8 cellular contexts compared by ENCODE assay signal in the genomic region with DNA sequence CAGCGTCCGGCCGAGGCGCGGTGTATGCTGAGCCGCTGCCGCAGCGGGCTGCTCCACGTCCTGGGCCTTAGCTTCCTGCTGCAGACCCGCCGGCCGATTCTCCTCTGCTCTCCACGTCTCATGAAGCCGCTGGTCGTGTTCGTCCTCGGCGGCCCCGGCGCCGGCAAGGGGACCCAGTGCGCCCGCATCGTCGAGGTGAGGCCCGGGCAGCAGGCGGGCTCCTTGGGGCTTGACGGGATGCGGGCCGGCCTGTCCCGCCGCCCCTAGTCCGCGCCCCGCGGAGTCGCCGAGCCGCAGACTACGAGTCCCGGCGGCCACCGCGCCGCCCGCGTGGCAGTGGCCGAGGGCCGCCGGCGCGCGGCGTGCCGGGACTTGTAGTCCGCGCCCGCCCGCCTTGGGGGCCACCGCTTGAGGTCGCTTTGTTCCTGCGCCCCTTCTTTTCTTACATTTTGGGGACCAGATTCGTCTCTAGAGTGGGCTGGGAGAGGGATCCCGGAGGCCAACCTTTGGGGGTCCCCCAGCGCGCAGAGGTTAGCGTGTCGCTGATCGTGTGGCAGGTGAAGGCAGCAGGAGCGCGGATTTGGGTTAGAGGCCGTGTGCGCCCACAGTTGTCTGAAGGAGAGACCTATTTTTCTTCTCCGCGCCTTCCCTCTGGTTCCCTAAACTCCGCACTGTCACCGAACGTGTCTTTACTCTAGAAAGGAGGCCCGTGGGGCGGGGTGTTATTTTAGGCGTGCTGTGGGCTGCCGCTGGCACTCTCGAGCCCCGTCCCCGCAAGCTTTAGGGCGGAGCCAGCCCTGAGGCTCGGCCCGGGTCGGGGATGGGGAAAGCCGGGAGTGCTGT. TPM values are rescaled to one million over a fixed set of nuclear protein-coding genes. Genes with fewer than 3 reads are reported as not detected.
A peak's percentile ranks its signal among the peaks of the same experiment; 100 is the strongest.
DNase-seq lines count a peak whose midpoint lies in the region; ATAC-seq and TF ChIP-seq lines count a peak whose summit lies in the region.

No MANE protein-coding gene starts in this region.

- peak overlapping the region; percentile 97 for H3K27ac ChIP-seq in HCT116 (ENCODE audit: low read depth, low read length)
- peak overlapping the region; percentile 90 for H3K27ac ChIP-seq in SU-DHL-6 (ENCODE audit: low read depth, low read length)
- peak overlapping the region; percentile 77 for H3K27ac ChIP-seq in adipose tissue (ENCODE audit: low read depth, low read length)
- H3K27ac ChIP-seq in uterus: peak overlapping the region; percentile 91 to 98

- H3K9ac ChIP-seq in HCT116 (ENCODE audit: low read length): peak overlapping the region; percentile 80
- H3K9ac ChIP-seq in SU-DHL-6 (ENCODE audit: low read length): peak overlapping the region; percentile 99

- H3K36me3 ChIP-seq in HCT116 (ENCODE audit: control insufficient read depth in 1 of 2, insufficient read depth in 2 of 2, low read length in 2 of 2) (no peaks in the 10 kb centered on the region), MG63 (peaks cover 13% of the 10 kb centered on the region), SU-DHL-6 (ENCODE audit: low read length) (no peaks in the 10 kb centered on the region; the same call in 1 of the 2 replicates), uterus (no peaks in the 10 kb centered on the region)

- DNase-seq in HCT116 (ENCODE audit: low read depth, low spot score) (peak; percentile 44), MG63 (peak; percentile 86), left ventricle myocardium superior (peak; percentile 90), pulmonary artery endothelial cell (ENCODE audit: low read depth, low spot score) (peak; percentile 41), uterus (peak; percentile 59 to 69)

- H3K9me2 ChIP-seq in HCT116 (ENCODE audit: insufficient read depth) (no peaks in the 10 kb centered on the region), SU-DHL-6 (replicated peaks; ENCODE audit: insufficient read depth, low read length) (no peaks in the 10 kb centered on the region)

- CTCF ChIA-PET in HCT116 (lab: Charles Lee): interaction anchor here (0.6 to 2.0 kb wide), 6 partner anchors 10 to 141 kb away, joined by 3 to 15 read pairs (median 4); partner anchors contain the start of gene FOXD2

- H4K20me1 ChIP-seq in HCT116 (ENCODE audit: insufficient read depth) (no peaks in the 10 kb centered on the region), SU-DHL-6 (ENCODE audit: low read depth, low read length) (no peaks in the 10 kb centered on the region; the same call in 1 of the 2 replicates)

- no peak for TF ChIP-seq POLR2A in HCT116 (IDR thresholded peaks at IDR 0.05; ENCODE audit: borderline replicate concordance, extremely low read depth, insufficient read depth, insufficient read length)
- TF ChIP-seq POLR2A in uterus (IDR thresholded peaks at IDR 0.05): peak; percentile 36 to 56

- H3K4me3 ChIP-seq in HCT116 (replicated peaks in 1 of 2; ENCODE audit: low read depth in 1 of 2, low read length in 2 of 2) (peak overlapping the region; percentile 85 to 87), MG63 (peak overlapping the region; percentile 89), SU-DHL-6 (ENCODE audit: insufficient read depth, low read length, poor library complexity, severe bottlenecking) (peak overlapping the region; percentile 100), uterus (peak overlapping the region; percentile 93 to 98)

- WGBS in adipose tissue, 3 donors: 0 to 1% (median 0%) methylated on average over 62 to 90 of the region's 90 CpGs

- peaks cover 46% of the 10 kb centered on the region for H3K79me2 ChIP-seq in HCT116 (ENCODE audit: insufficient read depth, low read length)
- H3K79me2 ChIP-seq in SU-DHL-6 (ENCODE audit: insufficient read depth, low read length): peaks cover 49% of the 10 kb centered on the region

- H3K4me2 ChIP-seq in HCT116 (ENCODE audit: low read length): peak overlapping the region; percentile 84
- peak overlapping the region; percentile 93 for H3K4me2 ChIP-seq in SU-DHL-6 (ENCODE audit: low read depth, low read length, poor library complexity, severe bottlenecking)

- H3F3A ChIP-seq in SU-DHL-6 (ENCODE audit: insufficient read depth): peaks cover 14% of the 10 kb centered on the region

- no peak for TF ChIP-seq RAD21 in HCT116 (IDR thresholded peaks at IDR 0.05; ENCODE audit: low read depth)

- H3K4me1 ChIP-seq in HCT116 (ENCODE audit: control insufficient read depth in 1 of 2, insufficient read depth in 2 of 2, low read length in 2 of 2): peaks cover 8 to 17% of the 10 kb centered on the region in 2 experiments; a peak in 2 of 4 replicates
- H3K4me1 ChIP-seq in uterus: peaks cover 6 to 7% of the 10 kb centered on the region in 2 donors

- RAD21 ChIA-PET in HCT116 (lab: Charles Lee; ENCODE audit: low non-redundant PET in 1 of 2, low total read pairs in 2 of 2, uncharacterized antibody in 2 of 2, unreplicated experiment in 2 of 2): no interaction called here

- intact Hi-C loops in HCT116 (cut with micrococcal nuclease) (loop anchor here (1.0 kb wide), 1 partner anchor 20 kb away; the partner anchor contains the start of gene STIL), left ventricle myocardium superior (cut with micrococcal nuclease) (no loop called here), uterus (cut with DNase I; ENCODE audit: low total_unique reads) (no loop called here)

- ATAC-seq in HCT116 (peak; percentile 92), left ventricle myocardium superior (peak; percentile 96)

- BruUV-seq in HCT116 (replicated peaks; lab: Mats Ljungman, UMichigan): no TSS peak

- H3K9me3 ChIP-seq in HCT116 (ENCODE audit: control insufficient read depth in 1 of 2, insufficient read depth in 1 of 2, low read depth in 1 of 2, low read length in 2 of 2) (no peaks in the 10 kb centered on the region), MG63 (no peaks in the 10 kb centered on the region), SU-DHL-6 (ENCODE audit: insufficient read depth, low read length) (no peaks in the 10 kb centered on the region), uterus (no peaks in the 10 kb centered on the region)

- peak overlapping the region; percentile 18 for H2AFZ ChIP-seq in HCT116 (ENCODE audit: low read depth, low read length, poor library complexity, severe bottlenecking)
- peak overlapping the region; percentile 96 for H2AFZ ChIP-seq in SU-DHL-6 (ENCODE audit: low read depth, low read length, severe bottlenecking)

- POLR2A ChIA-PET in HCT116 (lab: Charles Lee): interaction anchor here (1.0 to 2.6 kb wide), 3 partner anchors 10 to 20 kb away, joined by 3 to 19 read pairs (median 5); partner anchors contain the start of gene STIL

- H3K27me3 ChIP-seq in HCT116 (ENCODE audit: insufficient read depth, low read length) (no peaks in the 10 kb centered on the region), MG63 (no peaks in the 10 kb centered on the region), SU-DHL-6 (ENCODE audit: low read length) (no peaks in the 10 kb centered on the region), uterus (no peaks in the 10 kb centered on the region)

- TF ChIP-seq CTCF in GM12872 (IDR thresholded peaks at IDR 0.05; ENCODE audit: insufficient read depth, low read depth, low read length) (peak; percentile 37; the same call in 2 of the 3 replicates), HCT116 (IDR thresholded peaks at IDR 0.05 in 2 of 3, conservative IDR thresholded peaks at IDR 0.05 in 1 of 3; ENCODE audit: borderline replicate concordance in 1 of 3, insufficient read depth in 1 of 3, low read depth in 2 of 3, low read length in 2 of 3) (no peak; a peak in 1 of 6 replicates), SU-DHL-6 (IDR thresholded peaks at IDR 0.05; ENCODE audit: insufficient read depth, low read length, poor library complexity, severe bottlenecking) (peak; percentile 19), uterus (IDR thresholded peaks at IDR 0.05) (peak in 2 of 4 experiments; percentile 15 to 36)

TF ChIP-seq in HCT116, 20 proteins besides CTCF, POLR2A, EP300 and RAD21 (continues in another document):
- TF ChIP-seq JUND (IDR thresholded peaks at IDR 0.05): no peak
- TF ChIP-seq SRF (IDR thresholded peaks at IDR 0.05; ENCODE audit: low read depth): no peak
- peak; percentile 76 for TF ChIP-seq TCF7L2 (IDR thresholded peaks at IDR 0.05; ENCODE audit: borderline replicate concordance, extremely low read depth, insufficient read depth, insufficient read length)
- peak; percentile 44 for TF ChIP-seq POLR2AphosphoS5 (IDR thresholded peaks at IDR 0.05; ENCODE audit: low read depth, low read length)
- peak; percentile 95 for TF ChIP-seq ZFX (IDR thresholded peaks at IDR 0.05)
- no peak for TF ChIP-seq SP1 (IDR thresholded peaks at IDR 0.05; ENCODE audit: low read depth)
- TF ChIP-seq, protein P1, sequence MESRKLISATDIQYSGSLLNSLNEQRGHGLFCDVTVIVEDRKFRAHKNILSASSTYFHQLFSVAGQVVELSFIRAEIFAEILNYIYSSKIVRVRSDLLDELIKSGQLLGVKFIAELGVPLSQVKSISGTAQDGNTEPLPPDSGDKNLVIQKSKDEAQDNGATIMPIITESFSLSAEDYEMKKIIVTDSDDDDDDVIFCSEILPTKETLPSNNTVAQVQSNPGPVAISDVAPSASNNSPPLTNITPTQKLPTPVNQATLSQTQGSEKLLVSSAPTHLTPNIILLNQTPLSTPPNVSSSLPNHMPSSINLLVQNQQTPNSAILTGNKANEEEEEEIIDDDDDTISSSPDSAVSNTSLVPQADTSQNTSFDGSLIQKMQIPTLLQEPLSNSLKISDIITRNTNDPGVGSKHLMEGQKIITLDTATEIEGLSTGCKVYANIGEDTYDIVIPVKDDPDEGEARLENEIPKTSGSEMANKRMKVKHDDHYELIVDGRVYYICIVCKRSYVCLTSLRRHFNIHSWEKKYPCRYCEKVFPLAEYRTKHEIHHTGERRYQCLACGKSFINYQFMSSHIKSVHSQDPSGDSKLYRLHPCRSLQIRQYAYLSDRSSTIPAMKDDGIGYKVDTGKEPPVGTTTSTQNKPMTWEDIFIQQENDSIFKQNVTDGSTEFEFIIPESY (IDR thresholded peaks at IDR 0.05; ENCODE audit: extremely low read depth, insufficient replicate concordance, low read length): no peak
- TF ChIP-seq, protein P2, sequence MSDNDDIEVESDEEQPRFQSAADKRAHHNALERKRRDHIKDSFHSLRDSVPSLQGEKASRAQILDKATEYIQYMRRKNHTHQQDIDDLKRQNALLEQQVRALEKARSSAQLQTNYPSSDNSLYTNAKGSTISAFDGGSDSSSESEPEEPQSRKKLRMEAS (IDR thresholded peaks at IDR 0.05): peak; percentile 54

RNA-seq across cellular contexts. Expression of gene CMPK1, which starts 0.6 kb away (rescaled TPM):
- 78.4 TPM for total RNA-seq in HCT116 (2021; ENCODE audit: unreplicated experiment)
- polyA plus RNA-seq in HCT116 (2012): 23.7 and 29.0 TPM in 2 replicates
- total RNA-seq in MG63 (2014; rRNA removed; shearing (Covaris generic); ENCODE audit: low replicate concordance): 148 and 188 TPM in 2 replicates
- 100 to 1,000 TPM in 1 of 3 donors, 10 to 100 TPM in 2; 40.6 to 135 (median 74.7) TPM for polyA plus RNA-seq in adipose tissue
- 81.0 TPM for total RNA-seq in left ventricle myocardium superior
- 114 and 122 TPM in 2 replicates for total RNA-seq in pulmonary artery endothelial cell
- 100 to 1,000 TPM in 1 of 4 donors, 10 to 100 TPM in 3; 21.5 to 111 (median 63.6) TPM for total RNA-seq in uterus

RNA-seq across cellular contexts. Expression of gene STIL, which starts 20.2 kb away (rescaled TPM):
- 34.4 TPM for total RNA-seq in HCT116 (2021; ENCODE audit: unreplicated experiment)
- polyA plus RNA-seq in HCT116 (2012): 18.2 and 18.4 TPM in 2 replicates
- total RNA-seq in MG63 (2014; rRNA removed; shearing (Covaris generic); ENCODE audit: low replicate concordance): 9.6 and 14.2 TPM in 2 replicates
- under 1 TPM; 0.22 to 0.56 (median 0.36) TPM for polyA plus RNA-seq in adipose tissue
- 0.42 TPM for total RNA-seq in left ventricle myocardium superior
- total RNA-seq in pulmonary artery endothelial cell: 8.4 and 15.8 TPM in 2 replicates
- 10 to 100 TPM in 1 of 4 donors, 1 to 10 TPM in 2, under 1 TPM in 1; under 0.01 to 13.0 (median 1.9) TPM for total RNA-seq in uterus

Comparison
In these comparisons a context has a peak if more than half of its experiments do, and no peak if none do; other contexts are left out.
1. Peak in every context shown above with its lines: DNase-seq, ATAC-seq, H3K4me3 ChIP-seq and H3K27ac ChIP-seq.
2. CTCF ChIP-seq: peak in GM12872 (single experiment) and SU-DHL-6 (single experiment); none in HCT116 (0 of 3).